In genomic region chr6:155782320-155782730, GRCh38 we compare ENCODE assay signal across 10 cellular contexts.
DNase-seq lines count a peak whose midpoint lies in the region; ATAC-seq and TF ChIP-seq lines count a peak whose summit lies in the region.
"Had no signal": no experiment of that assay in that cellular context is flagged by ENCODE, and none has a peak within 500 bp of the region (broad histone marks: within the 10 kb centered on the region; RNA-seq: fewer than 3 reads in every experiment).

No MANE protein-coding gene starts in this region.

- TF ChIP-seq EP300 in stomach (IDR thresholded peaks at IDR 0.05), result no peak

- no peaks in the 10 kb centered on the region for H3K27me3 ChIP-seq in stomach
- H3K27me3 ChIP-seq: neural progenitor cell had no signal

- no peaks in the 10 kb centered on the region for H3K9me3 ChIP-seq in stomach

- H3K27ac ChIP-seq in stomach, result peak overlapping the region; percentile 27 to 66 (median 52)
- H3K27ac ChIP-seq: neural progenitor cell had no signal

- peaks cover 0 to 7% (median 0%) of the 10 kb centered on the region in 4 donors for H3K4me1 ChIP-seq in stomach
- H3K4me1 ChIP-seq: neural progenitor cell had no signal

- ATAC-seq in SK-N-SH treated with all-trans-retinoic acid at 6 μM for 48 hours, result peak; percentile 89
- no peak for ATAC-seq in HG03520 (IDR thresholded peaks at IDR 0.05; ENCODE audit: unreplicated experiment)

- H3K36me3 ChIP-seq in stomach, result no peaks in the 10 kb centered on the region
- H3K36me3 ChIP-seq: neural progenitor cell had no signal

- no peak for TF ChIP-seq POLR2A in stomach (IDR thresholded peaks at IDR 0.05)

- H3K4me3 ChIP-seq in fibroblast of villous mesenchyme (ENCODE audit: low read depth, low read length) (no peak overlapping the region), stomach (no peak overlapping the region)
- H3K4me3 ChIP-seq: neural progenitor cell had no signal

- TF ChIP-seq CTCF in fibroblast of villous mesenchyme (IDR thresholded peaks at IDR 0.05; ENCODE audit: insufficient read depth, low read depth, low read length) (no peak), stomach (IDR thresholded peaks at IDR 0.05) (no peak)

- DNase-seq in DMS53 (lab: John Stamatoyannopoulos, UW) (peak; percentile 41), DMS53 treated with DMSO at 0.1 percent for 48 hours (lab: John Stamatoyannopoulos, UW; ENCODE audit: unreplicated experiment) (no peak), fibroblast of villous mesenchyme (ENCODE audit: low read depth) (peak; percentile 71), stomach (peak; percentile 25), 8988T (no peak), DMS 273 (lab: John Stamatoyannopoulos, UW; ENCODE audit: unreplicated experiment) (no peak)
- DNase-seq: activated CD4-positive, alpha-beta T cell treated with anti-CD3 and anti-CD28 coated beads for 1 hour had no signal

- intact Hi-C loops in stomach (cut with DNase I; ENCODE audit: low total_unique reads), result no loop called here

TF ChIP-seq in SK-N-SH treated with all-trans-retinoic acid at 6 μM for 48 hours, 23 proteins besides CTCF, POLR2A, EP300 and RAD21:
- TF ChIP-seq CSRNP3 (CRISPR knock-in tag; IDR thresholded peaks at IDR 0.05) (no peak), POU6F1 (CRISPR knock-in tag; IDR thresholded peaks at IDR 0.05; ENCODE audit: borderline replicate concordance, low read depth) (no peak), ESRRG (CRISPR knock-in tag; IDR thresholded peaks at IDR 0.05) (no peak), OSR1 (CRISPR knock-in tag; IDR thresholded peaks at IDR 0.05) (no peak), ZC3H10 (CRISPR knock-in tag; IDR thresholded peaks at IDR 0.05) (no peak), ZNF70 (CRISPR knock-in tag; IDR thresholded peaks at IDR 0.05) (no peak), ZNF565 (CRISPR knock-in tag; conservative IDR thresholded peaks at IDR 0.05; ENCODE audit: low read depth) (no peak), ZFP30 (CRISPR knock-in tag; IDR thresholded peaks at IDR 0.05) (no peak), RARB (CRISPR knock-in tag; IDR thresholded peaks at IDR 0.05) (no peak), SNAI2 (CRISPR knock-in tag; IDR thresholded peaks at IDR 0.05) (0 out of 2 replicates have a peak, but pooled peaks have one; percentile 24), PATZ1 (CRISPR knock-in tag; IDR thresholded peaks at IDR 0.05; ENCODE audit: borderline replicate concordance) (peak; percentile 19; the same call in 1 of the 2 replicates), CSDC2 (CRISPR knock-in tag; IDR thresholded peaks at IDR 0.05) (0 out of 2 replicates have a peak, but pooled peaks have one; percentile 35), CREB5 (CRISPR knock-in tag; IDR thresholded peaks at IDR 0.05; ENCODE audit: low read depth) (peak; percentile 15; the same call in 1 of the 2 replicates), ZNF8 (CRISPR knock-in tag; IDR thresholded peaks at IDR 0.05) (no peak), TSHZ2 (CRISPR knock-in tag; IDR thresholded peaks at IDR 0.05) (no peak), PPARA (CRISPR knock-in tag; IDR thresholded peaks at IDR 0.05; ENCODE audit: borderline replicate concordance) (no peak)

Comparison
In these comparisons a context has a peak if more than half of its experiments do, and no peak if none do; other contexts are left out.
1. DNase-seq: peak in DMS53 (single experiment), fibroblast of villous mesenchyme (single experiment) and stomach (single experiment); none in DMS53 treated with DMSO at 0.1 percent for 48 hours (single experiment), 8988T (single experiment) and DMS 273 (single experiment).